11 cellular contexts compared by ENCODE assay signal in genomic region chr2:8633735-8634313, GRCh38. TPM values are rescaled to one million over a fixed set of nuclear protein-coding genes. Genes with fewer than 3 reads are reported as not detected.
DNase-seq lines count a peak whose midpoint lies in the region; ATAC-seq, FAIRE-seq and TF ChIP-seq lines count a peak whose summit lies in the region.
"Had no signal": no experiment of that assay in that cellular context is flagged by ENCODE, and none has a peak within 500 bp of the region (broad histone marks: within the 10 kb centered on the region; RNA-seq: fewer than 3 reads in every experiment).

No MANE protein-coding gene starts in this region.

- intact Hi-C loops in pancreas (cut with DNase I): no loop called here
- intact Hi-C loops in sigmoid colon (cut with DNase I): no loop called here

- H3K36me3 ChIP-seq in fibroblast of lung (ENCODE audit: control insufficient read depth, insufficient read depth, low read length) (no peaks in the 10 kb centered on the region), pancreas (no peaks in the 10 kb centered on the region), sigmoid colon (no peaks in the 10 kb centered on the region)

- 28 to 33% methylated on average over 14 of the region's 14 CpGs for WGBS in pancreas, 2 donors
- 21 to 65% methylated on average over 14 of the region's 14 CpGs for WGBS in sigmoid colon, 2 donors

- no peak for TF ChIP-seq CTCF in fibroblast of lung (conservative IDR thresholded peaks at IDR 0.05 in 1 of 2, IDR thresholded peaks at IDR 0.05 in 1 of 2; ENCODE audit: low read depth in 1 of 2, low read length in 2 of 2)
- no peak for TF ChIP-seq CTCF in pancreas (IDR thresholded peaks at IDR 0.05)
- TF ChIP-seq CTCF in sigmoid colon (IDR thresholded peaks at IDR 0.05): no peak

- H3K4me1 ChIP-seq in fibroblast of lung (ENCODE audit: control insufficient read depth, extremely low read depth, insufficient read depth, low read length) (peaks cover 32% of the 10 kb centered on the region), pancreas (peaks cover 0 to 3% (median 0%) of the 10 kb centered on the region in 3 donors), sigmoid colon (peaks cover 0 to 15% (median 12%) of the 10 kb centered on the region in 4 donors)

- peak overlapping the region; percentile 55 for H3K9ac ChIP-seq in fibroblast of lung (ENCODE audit: insufficient read depth, low read length)

- H3K9me3 ChIP-seq in fibroblast of lung (ENCODE audit: control insufficient read depth, insufficient read depth, low read depth, low read length) (no peaks in the 10 kb centered on the region), pancreas (no peaks in the 10 kb centered on the region), sigmoid colon (no peaks in the 10 kb centered on the region)

- no peaks in the 10 kb centered on the region for H3K79me2 ChIP-seq in fibroblast of lung (ENCODE audit: control insufficient read depth, insufficient read depth, low read length)

- ATAC-seq in pancreas: peak; percentile 28 to 82 (median 72)

- no peak for TF ChIP-seq POLR2A in sigmoid colon (IDR thresholded peaks at IDR 0.05)

- no peak for FAIRE-seq in pancreas (lab: Jason Lieb, UNC)

- DNase-seq in DMS53 treated with DMSO at 0.1 percent for 48 hours (lab: John Stamatoyannopoulos, UW; ENCODE audit: unreplicated experiment): peak; percentile 56
- DNase-seq in NCI-H526 (lab: John Stamatoyannopoulos, UW): peak; percentile 21 to 70
- peak; percentile 82 to 97 for DNase-seq in fibroblast of lung (ENCODE audit: low read depth in 2 of 2)
- DNase-seq in pancreas: peak in 2 of 6 donors; percentile 34 to 54
- DNase-seq in activated naive CD4-positive, alpha-beta T cell treated with Interleukin-2 at 50 U/mL for 16 hours: no peak
- no peak for DNase-seq in Kasumi-1 (lab: John Stamatoyannopoulos, UW)
- no peak for DNase-seq in KG1 (lab: John Stamatoyannopoulos, UW)
- no peak for DNase-seq in sigmoid colon
- DNase-seq: activated CD4-positive, alpha-beta memory T cell treated with anti-CD3 and anti-CD28 coated beads for 36 hours; mesendoderm had no signal

- peak overlapping the region; percentile 92 for H3K4me2 ChIP-seq in fibroblast of lung (ENCODE audit: extremely low read depth, insufficient read depth, low read length)

- peak overlapping the region; percentile 91 for H3K27ac ChIP-seq in fibroblast of lung (ENCODE audit: insufficient read depth, low read length)
- peak overlapping the region in 1 of 4 donors; percentile 15 for H3K27ac ChIP-seq in pancreas
- H3K27ac ChIP-seq in sigmoid colon: no peak overlapping the region
- H3K27ac ChIP-seq: dorsolateral prefrontal cortex had no signal

- peak overlapping the region in 2 of 4 experiments; percentile 14 to 19 for H3K4me3 ChIP-seq in fibroblast of lung (replicated peaks in 1 of 4; ENCODE audit: control extremely low read depth in 1 of 4, insufficient read depth in 1 of 4, low read depth in 3 of 4, low read length in 4 of 4)
- H3K4me3 ChIP-seq in pancreas: no peak overlapping the region
- H3K4me3 ChIP-seq in sigmoid colon: no peak overlapping the region
- H3K4me3 ChIP-seq: dorsolateral prefrontal cortex had no signal

- H3K27me3 ChIP-seq in fibroblast of lung (ENCODE audit: control insufficient read depth, insufficient read depth, low read length) (no peaks in the 10 kb centered on the region), pancreas (no peaks in the 10 kb centered on the region), sigmoid colon (no peaks in the 10 kb centered on the region)

- no peak for TF ChIP-seq EP300 in sigmoid colon (IDR thresholded peaks at IDR 0.05)

- no peaks in the 10 kb centered on the region for H4K20me1 ChIP-seq in fibroblast of lung (ENCODE audit: control insufficient read depth, extremely low read depth, insufficient read depth, low read length)

- H2AFZ ChIP-seq in fibroblast of lung (ENCODE audit: low read length): peak overlapping the region; percentile 65

RNA-seq across cellular contexts. Expression of gene ID2, which starts 48.0 kb away (rescaled TPM):
- total RNA-seq in fibroblast of lung: 66.6 and 150 TPM in 2 replicates
- polyA plus RNA-seq in fibroblast of lung: 23.1 and 92.5 TPM in 2 replicates
- polyA plus RNA-seq in fibroblast of lung (2012): 19.0 and 59.9 TPM in 2 replicates
- 20.2 and 61.7 TPM in 2 replicates for polyA minus RNA-seq in fibroblast of lung (ENCODE audit: low replicate concordance)
- 10 to 100 TPM; 19.3 to 50.6 (median 23.2) TPM for total RNA-seq in pancreas
- 100 to 1,000 TPM in 1 of 2 donors, 10 to 100 TPM in 1; 53.1 to 135 TPM for polyA plus RNA-seq in pancreas
- 100 to 1,000 TPM; 376 to 615 (median 527) TPM for total RNA-seq in sigmoid colon
- 100 to 1,000 TPM; 154 to 306 (median 224) TPM for polyA plus RNA-seq in sigmoid colon

Comparison
In these comparisons a context has a peak if more than half of its experiments do, and no peak if none do; other contexts are left out.
1. DNase-seq: peak in DMS53 treated with DMSO at 0.1 percent for 48 hours (single experiment), NCI-H526 (2 of 2) and fibroblast of lung (2 of 2); none in activated naive CD4-positive, alpha-beta T cell treated with Interleukin-2 at 50 U/mL for 16 hours (single experiment), Kasumi-1 (0 of 2), KG1 (single experiment) and sigmoid colon (single experiment).